Comparison of ENCODE assay signal across 1 cellular context in genomic region chr2:96868555-96869280, GRCh38.
TF ChIP-seq lines count a peak whose summit lies in the region.

No MANE protein-coding gene starts in this region.

TF ChIP-seq in GM12878, 131 proteins besides CTCF, POLR2A, EP300 and RAD21 (continued from another document):
- TF ChIP-seq BCLAF1 (IDR thresholded peaks at IDR 0.05), result no peak
- TF ChIP-seq BCL3 (IDR thresholded peaks at IDR 0.05; ENCODE audit: borderline replicate concordance, insufficient read depth, low read depth, low read length, poor library complexity, severe bottlenecking), result no peak
- TF ChIP-seq SIX5 (IDR thresholded peaks at IDR 0.05; ENCODE audit: low read depth, low read length, severe bottlenecking), result no peak
- no peak for TF ChIP-seq CREM (IDR thresholded peaks at IDR 0.05; ENCODE audit: low read depth)
- TF ChIP-seq RUNX3 (IDR thresholded peaks at IDR 0.05; ENCODE audit: low read length), result peak; percentile 54
- TF ChIP-seq RAD51 (IDR thresholded peaks at IDR 0.05), result no peak
- no peak for TF ChIP-seq TCF12 (IDR thresholded peaks at IDR 0.05; ENCODE audit: low read depth, low read length)
- TF ChIP-seq RB1 (IDR thresholded peaks at IDR 0.05; ENCODE audit: borderline replicate concordance), result peak; percentile 62; the same call in 1 of the 2 replicates
- 0 out of 2 replicates have a peak, but pooled peaks have one; percentile 19 for TF ChIP-seq YY1 (IDR thresholded peaks at IDR 0.05; ENCODE audit: low read depth, low read length)
- no peak for TF ChIP-seq MXI1 (IDR thresholded peaks at IDR 0.05; ENCODE audit: low read depth, low read length)
- TF ChIP-seq SREBF2 (IDR thresholded peaks at IDR 0.05; ENCODE audit: low read length), result no peak
- no peak for TF ChIP-seq MTA2 (IDR thresholded peaks at IDR 0.05; ENCODE audit: low read depth)
- TF ChIP-seq EZH2 (IDR thresholded peaks at IDR 0.05; ENCODE audit: borderline replicate concordance, control insufficient read depth, low read depth, low read length), result no peak
- no peak for TF ChIP-seq PBX3 (IDR thresholded peaks at IDR 0.05; ENCODE audit: insufficient replicate concordance, low read depth, low read length)
- 0 out of 2 replicates have a peak, but pooled peaks have one; percentile 24 for TF ChIP-seq TCF3 (IDR thresholded peaks at IDR 0.05; ENCODE audit: borderline replicate concordance, insufficient read depth, low read depth, low read length)
- peak; percentile 8; the same call in 1 of the 2 replicates for TF ChIP-seq EED (IDR thresholded peaks at IDR 0.05; ENCODE audit: low read depth)
- no peak for TF ChIP-seq ZNF217 (IDR thresholded peaks at IDR 0.05)
- no peak for TF ChIP-seq NR2C2 (IDR thresholded peaks at IDR 0.05; ENCODE audit: borderline replicate concordance, control insufficient read depth, insufficient read length, low read depth)
- TF ChIP-seq ZNF622 (IDR thresholded peaks at IDR 0.05), result no peak
- TF ChIP-seq WRNIP1 (IDR thresholded peaks at IDR 0.05; ENCODE audit: borderline replicate concordance, low read depth, low read length), result no peak
- no peak for TF ChIP-seq REST (IDR thresholded peaks at IDR 0.05; ENCODE audit: low read depth, low read length)
- no peak for TF ChIP-seq RELB (IDR thresholded peaks at IDR 0.05; ENCODE audit: low read depth)
- no peak for TF ChIP-seq ZNF687 (IDR thresholded peaks at IDR 0.05)
- TF ChIP-seq ZZZ3 (IDR thresholded peaks at IDR 0.05; ENCODE audit: control insufficient read depth, insufficient read length, low read depth), result no peak
- 0 out of 4 replicates have a peak, but pooled peaks of 1 of the 2 experiments have one; percentile 3 for TF ChIP-seq ETV6 (conservative IDR thresholded peaks at IDR 0.05 in 1 of 2, IDR thresholded peaks at IDR 0.05 in 1 of 2; ENCODE audit: borderline replicate concordance in 1 of 2, low read depth in 1 of 2)
- TF ChIP-seq RFX5 (IDR thresholded peaks at IDR 0.05; ENCODE audit: low read depth, low read length), result no peak
- TF ChIP-seq BACH1 (IDR thresholded peaks at IDR 0.05; ENCODE audit: borderline replicate concordance), result no peak
